ENCODE assay signal across 15 cellular contexts in genomic region chr11:2803186-2804057, GRCh38.
DNase-seq lines count a peak whose midpoint lies in the region; ATAC-seq, FAIRE-seq and TF ChIP-seq lines count a peak whose summit lies in the region.
"Had no signal": no experiment of that assay in that cellular context is flagged by ENCODE, and none has a peak within 500 bp of the region (broad histone marks: within the 10 kb centered on the region; RNA-seq: fewer than 3 reads in every experiment).

No MANE protein-coding gene starts in this region.

- H4K91ac ChIP-seq in H1 (replicated peaks; ENCODE audit: insufficient read length, low read length): no peak overlapping the region

- H2BK15ac ChIP-seq in H1 (ENCODE audit: low read length): no peak overlapping the region

- 85% methylated on average over 17 of the region's 20 CpGs; no CpG with 5 or more reads in 1 of the 2 experiments for WGBS in H1 (ENCODE audit: extremely low coverage in 1 of 2, insufficient coverage in 1 of 2, insufficient read length in 1 of 2, insufficient replicate concordance in 2 of 2, low coverage in 1 of 2, low lambda C conversion rate in 2 of 2, missing lambda C conversion rate in 1 of 2), 2 experiments

- peak overlapping the region; percentile 17 for H3K4ac ChIP-seq in H1 (replicated peaks; ENCODE audit: insufficient read length, low read depth, low read length)

- H2AK5ac ChIP-seq in H1 (ENCODE audit: low read depth, low read length): no peak overlapping the region

- no peak overlapping the region for H3K4me2 ChIP-seq in H1 (ENCODE audit: insufficient read depth in 1 of 2, low read depth in 2 of 2, low read length in 2 of 2)
- H3K4me2 ChIP-seq in osteoblast (ENCODE audit: insufficient read depth, low read length): no peak overlapping the region

- no peak for TF ChIP-seq POLR2A in H1 (IDR thresholded peaks at IDR 0.05; ENCODE audit: control extremely low read depth in 1 of 2, low read depth in 2 of 2, low read length in 2 of 2)

- peak; percentile 1 for DNase-seq in stimulated activated CD4-positive, alpha-beta T cell treated with anti-CD3 and anti-CD28 coated beads, Interleukin-1b, Interleukin-23, amount 100 ng/mL, for 48 hours
- DNase-seq in stimulated activated CD4-positive, alpha-beta T cell treated with anti-CD3 and anti-CD28 coated beads, Interleukin-4, amount 100 ng/mL, for 4 hours: no peak
- peak in 1 of 2 experiments; percentile 46 for DNase-seq in H1 (ENCODE audit: low read depth in 1 of 2, low spot score in 2 of 2)
- peak; percentile 61 for DNase-seq in osteoblast (ENCODE audit: insufficient read length, low spot score, missing footprints)
- no peak for DNase-seq in MG63
- no peak for DNase-seq in NCI-H226
- DNase-seq in NCI-H1694 treated with DMSO at 0.1 percent for 48 hours (lab: John Stamatoyannopoulos, UW): no peak
- DNase-seq: activated CD4-positive, alpha-beta T cell treated with anti-CD3 and anti-CD28 coated beads, Interleukin-2, amount 10 ng/mL, durations not matched to agents 24 days and 14 days; MM.1S; NCI-H2227 treated with DMSO at 0.1 percent for 48 hours; OCI-M1; stimulated activated CD4-positive, alpha-beta T cell treated with anti-CD3 and anti-CD28 coated beads, Interleukin-4, amount 100 ng/mL, for 24 hours; stimulated activated naive B cell treated with anti-CD40 and anti-IgM and Interleukin-4, amounts not matched to agents 10 μg/mL and 1 μg/mL and 100 μg/mL, for 72 hours had no signal

- no peak overlapping the region for H4K8ac ChIP-seq in H1 (ENCODE audit: extremely low read depth, insufficient read depth, low read length)

- H3K4me3 ChIP-seq in H1 (ENCODE audit: extremely low read depth in 1 of 4, insufficient read depth in 2 of 4, low read depth in 3 of 4, low read length in 4 of 4) (no peak overlapping the region), osteoblast (ENCODE audit: insufficient read depth, low read length) (no peak overlapping the region), MG63 (no peak overlapping the region)

- peaks cover 0 to 4% of the 10 kb centered on the region in 2 experiments; a peak in 1 of 4 replicates for H3K9me3 ChIP-seq in H1 (ENCODE audit: insufficient read depth in 2 of 2, low read depth in 1 of 2, low read length in 1 of 2)
- no peaks in the 10 kb centered on the region for H3K9me3 ChIP-seq in osteoblast (ENCODE audit: low read depth, low read length)
- no peaks in the 10 kb centered on the region for H3K9me3 ChIP-seq in MG63

- no peak overlapping the region for H2BK120ac ChIP-seq in H1 (replicated peaks; ENCODE audit: low read depth, low read length)

- H2BK20ac ChIP-seq in H1 (ENCODE audit: low read length): no peak overlapping the region

- no peak for TF ChIP-seq EP300 in H1 (IDR thresholded peaks at IDR 0.05; ENCODE audit: borderline replicate concordance in 1 of 2, low read depth in 2 of 2, low read length in 2 of 2)

- FAIRE-seq in H1 (lab: Jason Lieb, UNC): no peak

- H3K23ac ChIP-seq in H1 (ENCODE audit: insufficient read length): no peak overlapping the region

- H4K20me1 ChIP-seq in H1 (replicated peaks in 1 of 2; ENCODE audit: control insufficient read depth in 1 of 2, insufficient read depth in 2 of 2, low read length in 2 of 2) (no peaks in the 10 kb centered on the region), osteoblast (ENCODE audit: insufficient read depth, low read length) (no peaks in the 10 kb centered on the region)

- no peak for TF ChIP-seq RAD21 in H1 (IDR thresholded peaks at IDR 0.05 in 1 of 2, conservative IDR thresholded peaks at IDR 0.05 in 1 of 2; ENCODE audit: low read depth in 2 of 2, low read length in 2 of 2)

- H3K79me2 ChIP-seq in H1 (ENCODE audit: control insufficient read depth in 1 of 2, insufficient read depth in 2 of 2, low read length in 2 of 2): no peaks in the 10 kb centered on the region
- no peaks in the 10 kb centered on the region for H3K79me2 ChIP-seq in osteoblast (ENCODE audit: insufficient read depth, low read length)

- CTCF ChIA-PET in H1 (lab: Charles Lee; ENCODE audit: partially characterized antibody): interaction anchor here (0.8 to 3.2 kb wide), 4 partner anchors 13 to 102 kb away, joined by 3 to 7 read pairs (median 6); no protein-coding TSS in a partner anchor

- H3K18ac ChIP-seq in H1 (ENCODE audit: extremely low read depth, low read length): no peak overlapping the region

- H3K36me3 ChIP-seq in H1 (ENCODE audit: control insufficient read depth in 2 of 4, insufficient read depth in 4 of 4, low read length in 3 of 4): no peaks in the 10 kb centered on the region
- H3K36me3 ChIP-seq in osteoblast (ENCODE audit: insufficient read depth, low read length): no peaks in the 10 kb centered on the region
- H3K36me3 ChIP-seq in MG63: no peaks in the 10 kb centered on the region

- no peak overlapping the region for H3K9ac ChIP-seq in H1 (replicated peaks in 1 of 4; ENCODE audit: extremely low read depth in 1 of 4, low read depth in 3 of 4, low read length in 3 of 4)

- no peak overlapping the region for H2BK5ac ChIP-seq in H1 (ENCODE audit: low read depth, low read length)

- H2AFZ ChIP-seq in H1 (ENCODE audit: low read length) (no peak overlapping the region), osteoblast (ENCODE audit: low read length) (no peak overlapping the region)

- peaks cover 4% of the 10 kb centered on the region; the same call in 1 of the 2 replicates for H3K23me2 ChIP-seq in H1 (ENCODE audit: low read depth, low read length)

- H3K27ac ChIP-seq in H1 (ENCODE audit: low read depth, low read length): no peak overlapping the region
- H3K27ac ChIP-seq in osteoblast (ENCODE audit: low read depth, low read length): no peak overlapping the region

- no peak overlapping the region for H3K56ac ChIP-seq in H1 (replicated peaks; ENCODE audit: insufficient read length, low read depth, low read length)

- H3K27me3 ChIP-seq in H1 (replicated peaks in 1 of 4; ENCODE audit: control insufficient read depth in 3 of 4, extremely low read depth in 1 of 4, insufficient read depth in 3 of 4, low read length in 3 of 4) (peaks cover 0 to 32% (median 14%) of the 10 kb centered on the region in 4 experiments; a peak in 6 of 7 replicates), osteoblast (ENCODE audit: insufficient read depth, low read length) (peaks cover 34% of the 10 kb centered on the region), MG63 (no peaks in the 10 kb centered on the region)

- H3K14ac ChIP-seq in H1 (ENCODE audit: insufficient read length): no peak overlapping the region

- no peak overlapping the region for H4K5ac ChIP-seq in H1 (ENCODE audit: insufficient read length, low read depth, low read length)

- POLR2A ChIA-PET in H1 (lab: Charles Lee; ENCODE audit: partially characterized antibody): interaction anchor here (0.6 to 1.1 kb wide), 3 partner anchors 82 to 104 kb away, joined by 3 read pairs; no protein-coding TSS in a partner anchor

- H3K79me1 ChIP-seq in H1 (ENCODE audit: low read depth, low read length): no peaks in the 10 kb centered on the region

- TF ChIP-seq CTCF in H1 (IDR thresholded peaks at IDR 0.05; ENCODE audit: control extremely low read depth in 1 of 3, insufficient read depth in 1 of 3, low read depth in 1 of 3, low read length in 3 of 3) (no peak), osteoblast (IDR thresholded peaks at IDR 0.05; ENCODE audit: extremely low read depth, low read depth, low read length) (no peak)

- H3K4me1 ChIP-seq in H1 (replicated peaks in 1 of 4; ENCODE audit: control insufficient read depth in 3 of 4, insufficient read depth in 4 of 4, low read length in 3 of 4) (peaks cover 3 to 8% (median 4%) of the 10 kb centered on the region in 4 experiments; a peak in 6 of 7 replicates), osteoblast (ENCODE audit: insufficient read depth, low read length) (no peaks in the 10 kb centered on the region)

- H2BK12ac ChIP-seq in H1 (ENCODE audit: low read depth, low read length): 0 out of 2 replicates have a peak overlapping the region, but pooled peaks have one; percentile 17

- no peak for ATAC-seq in GM21528 (IDR thresholded peaks at IDR 0.05; ENCODE audit: low FRiP score, unreplicated experiment)
- ATAC-seq: activated naive CD4-positive, alpha-beta T cell treated with anti-CD3 and anti-CD28 coated beads, Interleukin-2, amount 50 U/mL, for 72 hours; stimulated activated naive B cell treated with anti-CD40 and anti-IgM and Interleukin-4, amounts not matched to agents 10 μg/mL and 1 μg/mL and 100 μg/mL, for 72 hours had no signal

TF ChIP-seq in H1, 55 proteins besides CTCF, POLR2A, EP300 and RAD21:
- TF ChIP-seq MAX (IDR thresholded peaks at IDR 0.05): peak; percentile 73
- peak; percentile 65 for TF ChIP-seq E2F6 (IDR thresholded peaks at IDR 0.05)
- no peak for TF ChIP-seq JUN (IDR thresholded peaks at IDR 0.05; ENCODE audit: low read depth, low read length)

Comparison
In these comparisons a context has a peak if more than half of its experiments do, and no peak if none do; other contexts are left out.
1. DNase-seq: peak in stimulated activated CD4-positive, alpha-beta T cell treated with anti-CD3 and anti-CD28 coated beads, Interleukin-1b, Interleukin-23, amount 100 ng/mL, for 48 hours (single experiment) and osteoblast (single experiment); none in stimulated activated CD4-positive, alpha-beta T cell treated with anti-CD3 and anti-CD28 coated beads, Interleukin-4, amount 100 ng/mL, for 4 hours (0 of 2), MG63 (single experiment), NCI-H226 (single experiment) and NCI-H1694 treated with DMSO at 0.1 percent for 48 hours (single experiment).